In the genomic region with DNA sequence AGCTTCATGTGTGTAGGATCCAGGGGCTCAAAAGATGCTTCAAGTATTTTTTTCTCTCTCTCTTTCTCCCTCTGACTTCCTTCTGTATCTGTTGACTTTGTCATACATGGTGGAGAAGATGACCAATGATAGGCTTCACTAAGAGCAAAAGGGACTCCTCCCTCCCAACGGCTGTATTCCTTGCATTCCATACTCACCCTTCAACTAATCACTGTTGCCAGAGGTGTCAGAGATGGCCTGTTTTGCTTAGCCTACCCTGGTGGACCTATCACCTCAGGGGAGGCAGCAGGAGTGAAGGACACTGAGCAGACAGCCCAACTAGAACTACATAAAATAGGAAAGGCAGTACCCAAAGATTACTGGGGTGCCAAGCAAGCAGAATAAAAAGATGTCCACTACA, we compare ENCODE assay signal across 23 cellular contexts.
"Had no signal": no experiment of that assay in that cellular context is flagged by ENCODE, and none has a peak within 500 bp of the region (broad histone marks: within the 10 kb centered on the region; RNA-seq: fewer than 3 reads in every experiment).

No MANE protein-coding gene starts in this region.

- DNase-seq: IMR-90, Kasumi-1, MV-4-11, NCI-H1048, NCI-H1105, NCI-H1417 treated with DMSO at 0.1 percent for 48 hours, NCI-H146, NCI-H1694 treated with DMSO at 0.1 percent for 48 hours, NCI-H1930, NCI-H2081, NCI-H2107, NCI-H2227 treated with DMSO at 0.1 percent for 48 hours, NCI-H524, NCI-H526 treated with DMSO at 0.1 percent for 48 hours, NCI-H748 treated with DMSO at 0.1 percent for 48 hours, Right ventricle myocardium superior, RPMI8226, SIG-M5 had no signal

- H3K9ac ChIP-seq: KMS-11 had no signal

- H3K36me3 ChIP-seq: SJSA1 had no signal

- FAIRE-seq: HepG2, RCC 7860 had no signal

- ATAC-seq: HepG2 had no signal

- H3K27ac ChIP-seq: KMS-11, SJSA1, SK-N-MC had no signal

- H3K9me3 ChIP-seq: SJSA1 had no signal

- H3K4me2 ChIP-seq: KMS-11 had no signal

- H3K27me3 ChIP-seq: SJSA1 had no signal

- H3K4me3 ChIP-seq: SJSA1, SK-N-MC had no signal
